ENCODE assay signal across 8 cellular contexts in the genomic region with DNA sequence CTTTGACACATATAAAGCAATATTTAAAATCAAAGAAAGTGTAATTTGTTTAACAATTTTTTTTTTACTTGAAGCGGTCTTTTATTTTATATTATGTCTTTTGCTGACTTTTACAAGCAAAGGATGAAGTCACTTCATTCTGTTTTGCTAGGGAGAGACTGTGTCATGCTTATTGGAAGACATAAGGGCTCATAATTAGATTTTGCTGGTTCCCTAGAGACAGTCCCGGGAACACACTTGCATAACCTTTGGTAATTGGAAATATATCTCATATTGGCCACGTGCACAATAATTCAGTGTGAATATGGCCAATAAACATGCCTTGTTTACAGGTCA. TPM values are rescaled to one million over a fixed set of nuclear protein-coding genes. Genes with fewer than 3 reads are reported as not detected.
A peak's percentile ranks its signal among the peaks of the same experiment; 100 is the strongest.
DNase-seq lines count a peak whose midpoint lies in the region; ATAC-seq, FAIRE-seq and TF ChIP-seq lines count a peak whose summit lies in the region.

No MANE protein-coding gene starts in this region.

- no peak overlapping the region for H2BK120ac ChIP-seq in trophoblast cell (ENCODE audit: insufficient read depth, low read length, poor library complexity)

- peaks cover 3% of the 10 kb centered on the region for H3K4me1 Mint-ChIP-seq in CD14-positive monocyte

- no peak for ATAC-seq in stimulated activated naive CD8-positive, alpha-beta T cell treated with anti-CD3 and anti-CD28 coated beads, Interleukin-15, Interleukin-2, amounts not matched to agents 100 U/mL and 50 U/mL, for 24 hours

- no peak overlapping the region for H2BK12ac ChIP-seq in trophoblast cell (ENCODE audit: low read length)

- H3K36me3 Mint-ChIP-seq in CD14-positive monocyte = peaks cover 2 to 4% of the 10 kb centered on the region in 2 donors

- H3K9ac ChIP-seq in endocrine pancreas (ENCODE audit: control insufficient read depth, insufficient read depth, low read length) = no peak overlapping the region
- H3K9ac ChIP-seq in trophoblast cell (ENCODE audit: low read length) = no peak overlapping the region

- H3K18ac ChIP-seq in trophoblast cell (ENCODE audit: low read length) = no peak overlapping the region

- no peak for FAIRE-seq in GM12891 (lab: Jason Lieb, UNC)

- H3K27me3 ChIP-seq in endocrine pancreas (ENCODE audit: control insufficient read depth, insufficient read depth, low read length) (no peaks in the 10 kb centered on the region), trophoblast cell (ENCODE audit: insufficient read depth, low read length) (no peaks in the 10 kb centered on the region)

- H3K23ac ChIP-seq in trophoblast cell (ENCODE audit: low read length) = no peak overlapping the region

- peak; percentile 4 for DNase-seq in EL
- DNase-seq in trophoblast cell = no peak
- DNase-seq in stimulated activated naive CD8-positive, alpha-beta T cell treated with anti-CD3 and anti-CD28 coated beads, Interleukin-15, Interleukin-2, amounts not matched to agents 100 U/mL and 50 U/mL, for 24 hours = no peak
- DNase-seq in CD14-positive monocyte (ENCODE audit: low spot score) = no peak
- DNase-seq in GM12891 (ENCODE audit: insufficient read length, low spot score) = no peak
- DNase-seq in LoVo (ENCODE audit: low spot score) = no peak

- intact Hi-C loops in CD14-positive monocyte (cut with micrococcal nuclease) = no loop called here

- no peaks in the 10 kb centered on the region for H3K4me1 ChIP-seq in endocrine pancreas (ENCODE audit: control insufficient read depth, insufficient read depth, low read length)
- peaks cover 0 to 4% of the 10 kb centered on the region in 2 experiments for H3K4me1 ChIP-seq in trophoblast cell (ENCODE audit: control insufficient read depth in 1 of 2, insufficient read depth in 2 of 2, low read length in 2 of 2)

- no peak overlapping the region for H2BK5ac ChIP-seq in trophoblast cell (ENCODE audit: low read depth, low read length, poor library complexity)

- WGBS in trophoblast cell (ENCODE audit: extremely low coverage, insufficient coverage, insufficient read length) = no CpG with 5 or more reads among the region's 3 CpGs

- H3K9me3 Mint-ChIP-seq in CD14-positive monocyte = peaks cover 0 to 10% (median 5%) of the 10 kb centered on the region in 7 donors

- no peaks in the 10 kb centered on the region; the same call in 1 of the 2 replicates for H3K36me3 ChIP-seq in KOPT-K1 (ENCODE audit: insufficient read depth, low read length)
- no peaks in the 10 kb centered on the region for H3K36me3 ChIP-seq in endocrine pancreas (ENCODE audit: control insufficient read depth, insufficient read depth, low read length)
- no peaks in the 10 kb centered on the region for H3K36me3 ChIP-seq in trophoblast cell (ENCODE audit: control insufficient read depth in 1 of 2, insufficient read depth in 2 of 2, low read length in 2 of 2)

- H3K4me2 ChIP-seq in trophoblast cell (ENCODE audit: low read length) = peak overlapping the region; percentile 57

- H3K27ac Mint-ChIP-seq in CD14-positive monocyte = peak overlapping the region in 1 of 7 donors; percentile 10

- H3K14ac ChIP-seq in trophoblast cell (ENCODE audit: low read length) = no peak overlapping the region

- TF ChIP-seq CTCF in CD14-positive monocyte (IDR thresholded peaks at IDR 0.05) = no peak

- no peak overlapping the region for H3K4ac ChIP-seq in trophoblast cell (ENCODE audit: low read depth, low read length)

- H3K27ac ChIP-seq in KOPT-K1 (ENCODE audit: low read depth, low read length, poor library complexity, severe bottlenecking) (peak overlapping the region; percentile 73), trophoblast cell (ENCODE audit: low read depth, low read length) (no peak overlapping the region)

- no peak overlapping the region for H2AFZ ChIP-seq in trophoblast cell (ENCODE audit: insufficient read depth, low read length, poor library complexity)

- H3K4me3 ChIP-seq in endocrine pancreas (ENCODE audit: control insufficient read depth, insufficient read depth, low read length) = peak overlapping the region; percentile 85
- H3K4me3 ChIP-seq in trophoblast cell (ENCODE audit: low read depth, low read length) = no peak overlapping the region

- H2AK5ac ChIP-seq in trophoblast cell (ENCODE audit: low read length) = no peak overlapping the region

- peaks cover 4% of the 10 kb centered on the region for H3K79me1 ChIP-seq in trophoblast cell (ENCODE audit: low read length)

- peak overlapping the region in 1 of 2 donors; percentile 93 for H3K4me3 Mint-ChIP-seq in CD14-positive monocyte

- peaks cover 7% of the 10 kb centered on the region for H3K79me2 ChIP-seq in trophoblast cell (ENCODE audit: control insufficient read depth, insufficient read depth, low read length, poor library complexity)

- TF ChIP-seq POLR2A in GM12891 (IDR thresholded peaks at IDR 0.05; ENCODE audit: low read depth, low read length) = no peak

- no peak overlapping the region for H4K12ac ChIP-seq in trophoblast cell (ENCODE audit: low read depth, low read length)

- H3K9me3 ChIP-seq in KOPT-K1 (ENCODE audit: insufficient read depth, low read length, poor library complexity, severe bottlenecking) (peaks cover 19% of the 10 kb centered on the region), endocrine pancreas (ENCODE audit: control insufficient read depth, low read length) (no peaks in the 10 kb centered on the region), trophoblast cell (ENCODE audit: insufficient read depth, low read depth, low read length) (peaks cover 1% of the 10 kb centered on the region)

- H3K27me3 Mint-ChIP-seq in CD14-positive monocyte (ENCODE audit: low read depth in 3 of 3) = peaks cover 0 to 4% (median 2%) of the 10 kb centered on the region in 3 donors

- no peak overlapping the region for H4K8ac ChIP-seq in trophoblast cell (ENCODE audit: low read depth, low read length)

- no peak overlapping the region for H4K91ac ChIP-seq in trophoblast cell (ENCODE audit: low read depth, low read length)

TF ChIP-seq in GM12891, 5 proteins besides CTCF, POLR2A, EP300 and RAD21:
- TF ChIP-seq TAF1 (IDR thresholded peaks at IDR 0.05; ENCODE audit: low read depth, low read length) (no peak), SPI1 (IDR thresholded peaks at IDR 0.05; ENCODE audit: low read depth, low read length) (no peak), PAX5 (IDR thresholded peaks at IDR 0.05; ENCODE audit: insufficient read depth, low read length, severe bottlenecking) (no peak), POLR2AphosphoS5 (IDR thresholded peaks at IDR 0.05; ENCODE audit: low read depth, low read length) (no peak), POU2F2 (IDR thresholded peaks at IDR 0.05; ENCODE audit: low read depth, low read length) (no peak)

RNA-seq across cellular contexts. Expression of a gene that starts 0.4 kb away (rescaled TPM):
- polyA plus RNA-seq in trophoblast cell (2013) = 234 and 252 TPM in 2 replicates
- 1 to 10 TPM; 1.2 to 1.4 TPM for polyA plus RNA-seq in CD14-positive monocyte
- 11.7 TPM for polyA plus RNA-seq in GM12891 (2012; ENCODE audit: low read depth, missing spikeins)

RNA-seq across cellular contexts. Expression of a gene that starts 7.3 kb away (rescaled TPM):
- polyA plus RNA-seq in trophoblast cell (2013) = 0.67 and 0.74 TPM in 2 replicates
- polyA plus RNA-seq in CD14-positive monocyte = not detected
- not detected for polyA plus RNA-seq in GM12891 (2012; ENCODE audit: low read depth, missing spikeins)

RNA-seq across cellular contexts. Expression of a gene that starts 47.1 kb away (rescaled TPM):
- not detected in 2 replicates for polyA plus RNA-seq in trophoblast cell (2013)
- polyA plus RNA-seq in CD14-positive monocyte = not detected
- 0.08 TPM for polyA plus RNA-seq in GM12891 (2012; ENCODE audit: low read depth, missing spikeins)
